1 cellular context compared by ENCODE assay signal in genomic region chr1:26779093-26779668, GRCh38.
TF ChIP-seq lines count a peak whose summit lies in the region.

No MANE protein-coding gene starts in this region.

TF ChIP-seq in HCT116, 20 proteins besides CTCF, POLR2A, EP300 and RAD21 (continued from another document):
- TF ChIP-seq REST (IDR thresholded peaks at IDR 0.05; ENCODE audit: low read depth) (no peak), EGR1 (IDR thresholded peaks at IDR 0.05; ENCODE audit: low read depth) (no peak), YY1 (IDR thresholded peaks at IDR 0.05; ENCODE audit: extremely low read depth, insufficient replicate concordance, low read depth, low read length) (no peak), ATF3 (IDR thresholded peaks at IDR 0.05) (no peak), ZNF274 (IDR thresholded peaks at IDR 0.05; ENCODE audit: low read depth, low read length) (no peak), JUND (IDR thresholded peaks at IDR 0.05) (no peak), ZFX (IDR thresholded peaks at IDR 0.05) (no peak), SRF (IDR thresholded peaks at IDR 0.05; ENCODE audit: low read depth) (no peak), CEBPB (IDR thresholded peaks at IDR 0.05; ENCODE audit: low read depth) (no peak), SP1 (IDR thresholded peaks at IDR 0.05; ENCODE audit: low read depth) (no peak), POLR2AphosphoS5 (IDR thresholded peaks at IDR 0.05; ENCODE audit: low read depth, low read length) (no peak), EZH2phosphoT487 (IDR thresholded peaks at IDR 0.05; ENCODE audit: borderline replicate concordance) (no peak), MAX (IDR thresholded peaks at IDR 0.05) (no peak), ZBTB33 (IDR thresholded peaks at IDR 0.05; ENCODE audit: extremely low read depth, insufficient replicate concordance, low read length) (no peak), TCF7L2 (IDR thresholded peaks at IDR 0.05; ENCODE audit: borderline replicate concordance, extremely low read depth, insufficient read depth, insufficient read length) (no peak), CBX3 (IDR thresholded peaks at IDR 0.05; ENCODE audit: low read depth) (no peak)
